Comparison of ENCODE assay signal across 8 cellular contexts in the genomic region with DNA sequence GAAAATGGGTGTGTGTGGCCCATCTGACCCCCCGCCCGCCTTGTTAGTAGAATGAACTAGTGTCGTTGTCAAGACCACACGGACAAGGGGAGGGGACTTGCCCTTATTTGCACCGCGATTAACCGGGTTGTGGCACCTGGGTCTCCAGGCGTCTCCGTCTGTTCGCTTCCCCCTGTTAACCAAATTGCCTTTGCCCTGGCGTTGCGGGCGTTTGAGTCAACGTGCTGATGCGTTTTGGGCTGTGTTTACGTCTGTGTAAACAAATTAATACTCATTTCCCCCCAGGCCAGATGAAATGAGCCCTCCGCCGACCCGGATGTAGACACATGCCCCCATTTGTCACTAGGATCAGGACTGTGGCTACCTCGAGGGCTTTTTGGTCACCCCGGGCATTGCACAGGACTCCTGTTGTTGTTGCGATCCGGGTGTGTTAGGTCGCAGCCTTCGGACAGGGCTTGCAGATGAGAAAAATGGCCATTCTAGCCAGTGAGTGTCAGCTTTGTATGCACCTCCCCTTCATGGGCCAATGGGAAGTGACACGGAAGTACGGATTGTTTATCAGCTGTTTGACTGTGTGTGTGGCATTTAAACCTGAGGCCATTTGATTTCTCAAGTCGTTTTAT. TPM values are rescaled to one million over a fixed set of nuclear protein-coding genes. Genes with fewer than 3 reads are reported as not detected.
DNase-seq lines count a peak whose midpoint lies in the region; ATAC-seq and TF ChIP-seq lines count a peak whose summit lies in the region.

No MANE protein-coding gene starts in this region.

- H3K36me3 ChIP-seq in BJ (ENCODE audit: control insufficient read depth, insufficient read depth, low read length) (no peaks in the 10 kb centered on the region), duodenal mucosa (ENCODE audit: control insufficient read depth in 1 of 2, insufficient read depth in 2 of 2, low read length in 2 of 2) (no peaks in the 10 kb centered on the region)

- TF ChIP-seq CTCF in BJ (IDR thresholded peaks at IDR 0.05; ENCODE audit: insufficient read depth, low read depth, low read length) (no peak), lower leg skin (IDR thresholded peaks at IDR 0.05) (no peak)

- POLR2A ChIA-PET in BJ (lab: Charles Lee), result no interaction called here

- no peaks in the 10 kb centered on the region for H3K9me3 ChIP-seq in duodenal mucosa (ENCODE audit: control insufficient read depth in 1 of 2, low read length in 2 of 2)

- CTCF ChIA-PET in BJ (lab: Yijun Ruan, JAX), result interaction anchor here (1.1 to 1.9 kb wide), 3 partner anchors 10 to 380 kb away, joined by 3 to 4 read pairs (median 3); a partner anchor contains a TSS

- intact Hi-C loops in lower leg skin (cut with DNase I; ENCODE audit: low total_unique reads), result no loop called here

- peak overlapping the region; percentile 92 for H3K27ac ChIP-seq in duodenal mucosa (ENCODE audit: low read depth, low read length)

- WGBS in lower leg skin, 2 donors, result 0% methylated on average over 18 to 28 of the region's 28 CpGs

- H3K27me3 ChIP-seq in BJ (ENCODE audit: control insufficient read depth, insufficient read depth, low read length), result no peaks in the 10 kb centered on the region
- no peaks in the 10 kb centered on the region for H3K27me3 ChIP-seq in duodenal mucosa (ENCODE audit: control insufficient read depth in 1 of 2, insufficient read depth in 2 of 2, low read length in 2 of 2)

- H3K4me3 ChIP-seq in BJ (ENCODE audit: low read depth, low read length), result peak overlapping the region; percentile 99
- peak overlapping the region; percentile 99 to 100 for H3K4me3 ChIP-seq in duodenal mucosa (ENCODE audit: low read depth in 1 of 2, low read length in 2 of 2)
- H3K4me3 ChIP-seq in lower leg skin (ENCODE audit: low read depth, poor library complexity, severe bottlenecking), result peak overlapping the region; percentile 91

- H3K4me1 ChIP-seq in duodenal mucosa (ENCODE audit: control insufficient read depth in 1 of 2, insufficient read depth in 2 of 2, low read length in 2 of 2), result peaks cover 10 to 12% of the 10 kb centered on the region in 2 donors

- H3K9ac ChIP-seq in duodenal mucosa (ENCODE audit: low read depth in 1 of 2, low read length in 2 of 2), result peak overlapping the region; percentile 97 to 98

- DNase-seq in BJ (ENCODE audit: low read depth), result peak; percentile 54
- peak; percentile 84 for DNase-seq in NCI-H510A treated with DMSO at 0.1 percent for 48 hours (lab: John Stamatoyannopoulos, UW)
- DNase-seq in activated CD4-positive, alpha-beta T cell treated with anti-CD3 and anti-CD28 coated beads, Interleukin-2, amount 50 U/mL, for 1 hour, result peak; percentile 55
- DNase-seq in lower leg skin (ENCODE audit: low spot score in 2 of 2), result peak; percentile 90 to 93
- DNase-seq in stimulated activated CD4-positive, alpha-beta T cell treated with anti-CD3 and anti-CD28 coated beads, Interleukin-4, amount 100 ng/mL, for 48 hours (ENCODE audit: low read depth in 2 of 2), result peak; percentile 24 to 27

- ATAC-seq in HG03432 (IDR thresholded peaks at IDR 0.05; ENCODE audit: unreplicated experiment), result peak; percentile 86

- TF ChIP-seq POLR2A in GM19193 (IDR thresholded peaks at IDR 0.05; ENCODE audit: extremely low read depth, insufficient read depth, insufficient read length), result peak; percentile 49
- no peak for TF ChIP-seq POLR2A in lower leg skin (IDR thresholded peaks at IDR 0.05)

RNA-seq across cellular contexts. Expression of a gene that starts 0.9 kb away (rescaled TPM):
- polyA plus RNA-seq in BJ (2011; rRNA removed), result 37.7 and 39.7 TPM in 2 replicates
- 24.5 and 37.8 TPM in 2 replicates for polyA minus RNA-seq in BJ (2011; rRNA and poly(A)+ RNA removed)
- 10 to 100 TPM; 66.7 to 85.7 (median 75.2) TPM for total RNA-seq in lower leg skin

Comparison
In these comparisons a context has a peak if more than half of its experiments do, and no peak if none do; other contexts are left out.
1. Peak in every context shown above with its lines: DNase-seq, ATAC-seq, H3K4me3 ChIP-seq and H3K27ac ChIP-seq.
2. DNase-seq: peak in every context shown above with its lines; median percentile 92 in lower leg skin; 84 in NCI-H510A treated with DMSO at 0.1 percent for 48 hours; 55 in activated CD4-positive, alpha-beta T cell treated with anti-CD3 and anti-CD28 coated beads, Interleukin-2, amount 50 U/mL, for 1 hour; 54 in BJ; 26 in stimulated activated CD4-positive, alpha-beta T cell treated with anti-CD3 and anti-CD28 coated beads, Interleukin-4, amount 100 ng/mL, for 48 hours.